Comparison of ENCODE assay signal across 19 cellular contexts in genomic region chr11:124863826-124864165, GRCh38. TPM values are rescaled to one million over a fixed set of nuclear protein-coding genes. Genes with fewer than 3 reads are reported as not detected.
A peak's percentile ranks its signal among the peaks of the same experiment; 100 is the strongest.
DNase-seq lines count a peak whose midpoint lies in the region; ATAC-seq and TF ChIP-seq lines count a peak whose summit lies in the region.
"Had no signal": no experiment of that assay in that cellular context is flagged by ENCODE, and none has a peak within 500 bp of the region (broad histone marks: within the 10 kb centered on the region; RNA-seq: fewer than 3 reads in every experiment).

No MANE protein-coding gene starts in this region.

- no peaks in the 10 kb centered on the region for H3K79me2 ChIP-seq in GM23338 (replicated peaks; ENCODE audit: insufficient read depth)

- H3K27ac Mint-ChIP-seq in GM23338: no peak overlapping the region
- H3K27ac Mint-ChIP-seq in naive thymus-derived CD4-positive, alpha-beta T cell: peak overlapping the region in 1 of 9 donors; percentile 38
- H3K27ac Mint-ChIP-seq: activated naive CD4-positive, alpha-beta T cell treated with anti-CD3 and anti-CD28 coated beads for 36 hours; natural killer cell had no signal

- ATAC-seq in GM23338 (peak; percentile 7; the same call in 2 of the 3 replicates), HG02885 (IDR thresholded peaks at IDR 0.05; ENCODE audit: poor library complexity, unreplicated experiment) (no peak)
- ATAC-seq in naive thymus-derived CD4-positive, alpha-beta T cell: no peak
- ATAC-seq: natural killer cell had no signal

- peaks cover 33% of the 10 kb centered on the region for H3K4me1 Mint-ChIP-seq in GM23338
- H3K4me1 Mint-ChIP-seq in naive thymus-derived CD4-positive, alpha-beta T cell: peaks cover 5 to 58% (median 34%) of the 10 kb centered on the region in 7 donors

- peak overlapping the region; percentile 57; the same call in 2 of the 3 replicates for H3K4me3 Mint-ChIP-seq in GM23338
- H3K4me3 Mint-ChIP-seq in naive thymus-derived CD4-positive, alpha-beta T cell: peak overlapping the region in 1 of 10 donors; percentile 9
- H3K4me3 Mint-ChIP-seq: activated naive CD4-positive, alpha-beta T cell treated with anti-CD3 and anti-CD28 coated beads for 36 hours; natural killer cell had no signal

- no peaks in the 10 kb centered on the region for H3K9me2 ChIP-seq in GM23338 (ENCODE audit: insufficient read depth)

- H3K4me1 ChIP-seq in GM23338 (ENCODE audit: insufficient read depth): peaks cover 17% of the 10 kb centered on the region; the same call in 1 of the 2 replicates
- peaks cover 5 to 25% of the 10 kb centered on the region in 2 donors for H3K4me1 ChIP-seq in naive thymus-derived CD4-positive, alpha-beta T cell (ENCODE audit: control insufficient read depth in 2 of 2, insufficient read depth in 2 of 2, low read length in 2 of 2)

- DNase-seq in GM23338 (ENCODE audit: low spot score) (peak; percentile 51), astrocyte of the hippocampus (ENCODE audit: low read depth, low spot score) (peak; percentile 11), islet precursor cell (peak; percentile 55), posterior vena cava (ENCODE audit: low spot score) (peak; percentile 72), AG08395 (ENCODE audit: low spot score) (no peak), HK-2 (ENCODE audit: unreplicated experiment) (no peak)
- DNase-seq in naive thymus-derived CD4-positive, alpha-beta T cell: no peak
- DNase-seq: activated CD4-positive, alpha-beta T cell treated with anti-CD3 and anti-CD28 coated beads for 48 hours; activated naive CD4-positive, alpha-beta T cell treated with anti-CD3 and anti-CD28 coated beads for 36 hours; gastrocnemius medialis; mammary epithelial cell; natural killer cell; NCI-H1417 treated with DMSO at 0.1 percent for 48 hours; stimulated activated CD4-positive, alpha-beta T cell treated with anti-CD3 and anti-CD28 coated beads, Interleukin-12 subunit alpha, Interleukin-12 subunit beta, amount 100 ng/mL, for 4 hours had no signal

- H3F3A ChIP-seq in GM23338 (replicated peaks; ENCODE audit: low read depth): no peaks in the 10 kb centered on the region

- H3K4me3 ChIP-seq in GM23338: peak overlapping the region; percentile 29; the same call in 1 of the 2 replicates
- no peak overlapping the region for H3K4me3 ChIP-seq in naive thymus-derived CD4-positive, alpha-beta T cell (ENCODE audit: low read length)

- H3K27me3 Mint-ChIP-seq in GM23338 (ENCODE audit: insufficient read depth, low read depth, poor library complexity): peaks cover 94% of the 10 kb centered on the region
- H3K27me3 Mint-ChIP-seq in naive thymus-derived CD4-positive, alpha-beta T cell: peaks cover 77 to 88% (median 82%) of the 10 kb centered on the region in 5 donors

- intact Hi-C loops in posterior vena cava (cut with DNase I): loop anchor here in 1 of 2 donors (10.0 kb wide), 1 partner anchor 199 kb away; no protein-coding TSS in a partner anchor
- intact Hi-C loops in naive thymus-derived CD4-positive, alpha-beta T cell (cut with micrococcal nuclease): no loop called here

- CTCF ChIA-PET in naive thymus-derived CD4-positive, alpha-beta T cell (lab: Charles Lee): no interaction called here

- peak overlapping the region; percentile 76 for H3K4me2 ChIP-seq in GM23338

- H3K36me3 ChIP-seq in GM23338 (ENCODE audit: insufficient read depth): no peaks in the 10 kb centered on the region
- no peaks in the 10 kb centered on the region for H3K36me3 ChIP-seq in naive thymus-derived CD4-positive, alpha-beta T cell (ENCODE audit: control insufficient read depth in 2 of 3, insufficient read depth in 3 of 3, low read length in 3 of 3)
- H3K36me3 ChIP-seq: ascending aorta, gastrocnemius medialis had no signal

- H4K20me1 ChIP-seq in GM23338 (replicated peaks; ENCODE audit: insufficient read depth): peaks cover 24% of the 10 kb centered on the region

- H3K9me3 ChIP-seq in naive thymus-derived CD4-positive, alpha-beta T cell (ENCODE audit: control insufficient read depth in 2 of 3, low read length in 3 of 3): no peaks in the 10 kb centered on the region
- H3K9me3 ChIP-seq: ascending aorta, gastrocnemius medialis had no signal

- H3K27ac ChIP-seq in GM23338 (ENCODE audit: low read depth): no peak overlapping the region
- H3K27ac ChIP-seq in naive thymus-derived CD4-positive, alpha-beta T cell (ENCODE audit: low read depth, low read length): no peak overlapping the region
- H3K27ac ChIP-seq: ascending aorta, gastrocnemius medialis had no signal

- TF ChIP-seq CTCF in GM23338 (conservative IDR thresholded peaks at IDR 0.05; ENCODE audit: low read depth in 2 of 2): no peak

- no peak overlapping the region for H2AFZ ChIP-seq in GM23338

- POLR2A ChIA-PET in naive thymus-derived CD4-positive, alpha-beta T cell (lab: Charles Lee): no interaction called here

- peaks cover 100% of the 10 kb centered on the region for H3K27me3 ChIP-seq in GM23338 (ENCODE audit: insufficient read depth)
- peaks cover 20 to 55% of the 10 kb centered on the region in 2 donors for H3K27me3 ChIP-seq in naive thymus-derived CD4-positive, alpha-beta T cell (ENCODE audit: control insufficient read depth in 2 of 2, insufficient read depth in 2 of 2, low read length in 2 of 2)

- H3K9me3 Mint-ChIP-seq in GM23338: no peaks in the 10 kb centered on the region; the same call in 2 of the 3 replicates
- H3K9me3 Mint-ChIP-seq in naive thymus-derived CD4-positive, alpha-beta T cell: peaks cover 0 to 5% (median 0%) of the 10 kb centered on the region in 11 donors
- H3K9me3 Mint-ChIP-seq: activated naive CD4-positive, alpha-beta T cell treated with anti-CD3 and anti-CD28 coated beads for 36 hours; natural killer cell had no signal

- H3K36me3 Mint-ChIP-seq in GM23338 (ENCODE audit: low read depth): no peaks in the 10 kb centered on the region; the same call in 2 of the 3 replicates
- peaks cover 0 to 8% (median 0%) of the 10 kb centered on the region in 5 donors for H3K36me3 Mint-ChIP-seq in naive thymus-derived CD4-positive, alpha-beta T cell
- H3K36me3 Mint-ChIP-seq: natural killer cell had no signal

TF ChIP-seq in GM23338, 12 proteins besides CTCF, POLR2A, EP300 and RAD21:
- TF ChIP-seq REST (IDR thresholded peaks at IDR 0.05; ENCODE audit: unreplicated experiment) (peak; percentile 70), STAT1 (IDR thresholded peaks at IDR 0.05; ENCODE audit: unreplicated experiment) (no peak)

RNA-seq across cellular contexts. Expression of gene ROBO3, which starts 1.4 kb away (rescaled TPM):
- 8.0 and 17.0 TPM in 2 replicates for total RNA-seq in GM23338 (2014; rRNA removed; shearing (Covaris generic))
- polyA plus RNA-seq in GM23338 (2016; fragmentation: Nextera tagmentation; extraction: Ambion mirVana): 21.0 and 21.4 TPM in 2 replicates
- total RNA-seq in posterior vena cava: 10 to 100 TPM; 16.0 to 20.0 TPM
- 10 to 100 TPM in 4 of 5 experiments, 1 to 10 TPM in 1; 8.1 to 51.3 (median 38.0) TPM for total RNA-seq in naive thymus-derived CD4-positive, alpha-beta T cell
- 1 to 10 TPM; 3.6 to 8.5 TPM for polyA plus RNA-seq in naive thymus-derived CD4-positive, alpha-beta T cell

RNA-seq across cellular contexts. Expression of gene ROBO4, which starts 33.9 kb away (rescaled TPM):
- not detected in 2 replicates for total RNA-seq in GM23338 (2014; rRNA removed; shearing (Covaris generic))
- polyA plus RNA-seq in GM23338 (2016; fragmentation: Nextera tagmentation; extraction: Ambion mirVana): 0.28 TPM in 1 of 2 replicates, not detected in the other
- 10 to 100 TPM; 19.8 to 23.4 TPM for total RNA-seq in posterior vena cava
- under 1 TPM in 2 of 5 experiments, not detected in 3; 0.19 to 0.29 TPM for total RNA-seq in naive thymus-derived CD4-positive, alpha-beta T cell
- polyA plus RNA-seq in naive thymus-derived CD4-positive, alpha-beta T cell: under 1 TPM in 1 of 2 donors, not detected in 1; 0.04 TPM
- total RNA-seq: activated naive CD4-positive, alpha-beta T cell treated with anti-CD3 and anti-CD28 coated beads for 36 hours; G401; natural killer cell had no signal

RNA-seq across cellular contexts. Expression of gene HEPN1, which starts 55.3 kb away (rescaled TPM):
- not detected in 2 replicates for total RNA-seq in GM23338 (2014; rRNA removed; shearing (Covaris generic))
- not detected in 2 replicates for polyA plus RNA-seq in GM23338 (2016; fragmentation: Nextera tagmentation; extraction: Ambion mirVana)
- total RNA-seq in posterior vena cava: under 1 TPM in 1 of 2 donors, not detected in 1; 0.28 TPM
- not detected for total RNA-seq in naive thymus-derived CD4-positive, alpha-beta T cell
- not detected for polyA plus RNA-seq in naive thymus-derived CD4-positive, alpha-beta T cell
- total RNA-seq: activated naive CD4-positive, alpha-beta T cell treated with anti-CD3 and anti-CD28 coated beads for 36 hours; ascending aorta; G401; gastrocnemius medialis; mammary epithelial cell; natural killer cell; pulmonary artery endothelial cell; temporal lobe had no signal
- polyA plus RNA-seq: mammary epithelial cell had no signal

Comparison
In these comparisons a context has a peak if more than half of its experiments do, and no peak if none do; other contexts are left out.
1. DNase-seq: peak in GM23338 (single experiment), astrocyte of the hippocampus (single experiment), islet precursor cell (single experiment) and posterior vena cava (single experiment); none in AG08395 (single experiment), HK-2 (single experiment) and naive thymus-derived CD4-positive, alpha-beta T cell (0 of 9).
2. RNA of gene ROBO4, which starts 33.9 kb away (total RNA-seq): 19.8 to 23.4 TPM in posterior vena cava; 0.19 to 0.29 TPM in naive thymus-derived CD4-positive, alpha-beta T cell and not detected in GM23338; every median in the first group is over 10 times any median in the second.